Comparison of ENCODE assay signal across 8 cellular contexts in the genomic region with DNA sequence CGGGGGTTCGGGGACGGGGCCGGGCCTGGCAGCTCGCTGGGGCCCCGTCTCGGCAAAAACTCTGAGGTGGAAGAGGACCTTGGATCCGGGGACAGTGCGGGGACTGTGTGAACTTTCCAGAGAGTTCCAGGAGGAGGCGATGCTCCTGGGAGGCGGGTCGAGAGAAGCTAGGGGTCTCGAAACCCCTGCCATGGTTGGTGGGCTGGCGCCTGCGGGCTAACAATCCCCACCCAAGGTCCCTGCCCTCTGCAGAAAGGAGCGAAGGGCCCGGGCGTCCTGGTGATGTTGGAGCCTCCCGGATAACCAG. TPM values are rescaled to one million over a fixed set of nuclear protein-coding genes. Genes with fewer than 3 reads are reported as not detected.
DNase-seq lines count a peak whose midpoint lies in the region; ATAC-seq, FAIRE-seq and TF ChIP-seq lines count a peak whose summit lies in the region.
"Had no signal": no experiment of that assay in that cellular context is flagged by ENCODE, and none has a peak within 500 bp of the region (broad histone marks: within the 10 kb centered on the region; RNA-seq: fewer than 3 reads in every experiment).

No MANE protein-coding gene starts in this region.

- RAD21 ChIA-PET in HCT116 (lab: Charles Lee; ENCODE audit: low non-redundant PET in 1 of 2, low total read pairs in 2 of 2, uncharacterized antibody in 2 of 2, unreplicated experiment in 2 of 2) = interaction anchor here (0.6 to 1.6 kb wide), 6 partner anchors 56 to 121 kb away, joined by 3 to 11 read pairs (median 4); no protein-coding TSS in a partner anchor

- CTCF ChIA-PET in HCT116 (lab: Charles Lee) = interaction anchor here (0.6 to 4.2 kb wide), 21 partner anchors 8 to 212 kb away, joined by 3 to 60 read pairs (median 4); partner anchors contain the start of gene SSH3

- 13 to 16% (median 15%) methylated on average over 14 to 19 of the region's 19 CpGs for WGBS in stomach, 5 donors

- peak overlapping the region; percentile 90 for H3K4me2 ChIP-seq in HCT116 (ENCODE audit: low read length)
- H3K4me2 ChIP-seq in astrocyte (ENCODE audit: low read length) = peak overlapping the region; percentile 96

- TF ChIP-seq POLR2A in HCT116 (IDR thresholded peaks at IDR 0.05; ENCODE audit: borderline replicate concordance, extremely low read depth, insufficient read depth, insufficient read length) = no peak
- no peak for TF ChIP-seq POLR2A in stomach (IDR thresholded peaks at IDR 0.05)

- TF ChIP-seq CTCF in HCT116 (IDR thresholded peaks at IDR 0.05 in 2 of 3, conservative IDR thresholded peaks at IDR 0.05 in 1 of 3; ENCODE audit: borderline replicate concordance in 1 of 3, insufficient read depth in 1 of 3, low read depth in 2 of 3, low read length in 2 of 3) (peak in 2 of 3 experiments; percentile 41 to 50; a peak in 4 of 6 replicates), astrocyte (IDR thresholded peaks at IDR 0.05; ENCODE audit: insufficient read depth, low read depth, low read length) (no peak), stomach (IDR thresholded peaks at IDR 0.05) (no peak)

- no peak for TF ChIP-seq RAD21 in HCT116 (IDR thresholded peaks at IDR 0.05; ENCODE audit: low read depth)

- H2AFZ ChIP-seq in HCT116 (ENCODE audit: low read depth, low read length, poor library complexity, severe bottlenecking) (no peak overlapping the region), astrocyte (ENCODE audit: low read depth, low read length) (peak overlapping the region; percentile 59)

- H4K20me1 ChIP-seq in HCT116 (ENCODE audit: insufficient read depth) (no peaks in the 10 kb centered on the region), astrocyte (ENCODE audit: insufficient read depth, low read length) (peaks cover 1% of the 10 kb centered on the region)

- H3K27ac ChIP-seq in HCT116 (ENCODE audit: low read depth, low read length) (no peak overlapping the region), astrocyte (ENCODE audit: low read depth, low read length) (no peak overlapping the region), iPS-20b (ENCODE audit: low read length) (no peak overlapping the region), stomach (peak overlapping the region in 1 of 5 donors; percentile 29)

- peak overlapping the region; percentile 27 for H3K4me3 Mint-ChIP-seq in astrocyte (ENCODE audit: unreplicated experiment)

- no peak overlapping the region for H3K27ac Mint-ChIP-seq in astrocyte (ENCODE audit: unreplicated experiment)

- intact Hi-C loops in HCT116 (cut with micrococcal nuclease) (no loop called here), stomach (cut with DNase I; ENCODE audit: low total_unique reads) (loop anchor here (5.0 kb wide), 1 partner anchor 51 kb away; no protein-coding TSS in a partner anchor)

- no peak for FAIRE-seq in astrocyte (lab: Jason Lieb, UNC)

- peaks cover 5% of the 10 kb centered on the region for H3K27me3 Mint-ChIP-seq in astrocyte (ENCODE audit: low read depth, unreplicated experiment)

- H3K4me1 ChIP-seq in HCT116 (ENCODE audit: control insufficient read depth in 1 of 2, insufficient read depth in 2 of 2, low read length in 2 of 2) = peaks cover 9 to 35% of the 10 kb centered on the region in 2 experiments; a peak in 3 of 4 replicates
- H3K4me1 ChIP-seq in astrocyte (ENCODE audit: insufficient read depth, low read length) = peaks cover 15% of the 10 kb centered on the region
- peaks cover 2% of the 10 kb centered on the region; the same call in 1 of the 2 replicates for H3K4me1 ChIP-seq in iPS-20b (ENCODE audit: insufficient read depth, low read length)
- peaks cover 19 to 37% (median 32%) of the 10 kb centered on the region in 4 donors for H3K4me1 ChIP-seq in stomach

- peaks cover 9% of the 10 kb centered on the region for H3K4me1 Mint-ChIP-seq in astrocyte (ENCODE audit: low read depth, unreplicated experiment)

- H3K79me2 ChIP-seq in HCT116 (ENCODE audit: insufficient read depth, low read length) (peaks cover under 1% of the 10 kb centered on the region; the same call in 1 of the 2 replicates), astrocyte (ENCODE audit: insufficient read depth, low read length) (peaks cover 7% of the 10 kb centered on the region)

- BruUV-seq in HCT116 (replicated peaks; lab: Mats Ljungman, UMichigan) = no TSS peak

- no peak for TF ChIP-seq EP300 in stomach (IDR thresholded peaks at IDR 0.05)

- H3K9me3 ChIP-seq in HCT116 (ENCODE audit: control insufficient read depth in 1 of 2, insufficient read depth in 1 of 2, low read depth in 1 of 2, low read length in 2 of 2) (no peaks in the 10 kb centered on the region), astrocyte (ENCODE audit: insufficient read depth, low read depth, low read length) (no peaks in the 10 kb centered on the region), iPS-20b (ENCODE audit: insufficient read depth, low read depth, low read length) (no peaks in the 10 kb centered on the region), stomach (no peaks in the 10 kb centered on the region)

- DNase-seq in HCT116 (ENCODE audit: low read depth, low spot score) = no peak
- DNase-seq in astrocyte (ENCODE audit: low read depth) = no peak
- DNase-seq in stomach = no peak
- no peak for DNase-seq in NCI-H128 (lab: John Stamatoyannopoulos, UW; ENCODE audit: unreplicated experiment)
- no peak for DNase-seq in NCI-H748 treated with DMSO at 0.1 percent for 48 hours (lab: John Stamatoyannopoulos, UW)
- DNase-seq: activated CD4-positive, CD25-positive, alpha-beta regulatory T cell treated with anti-CD3 and anti-CD28 coated beads, Interleukin-2, amount 50 U/mL, for 72 hours had no signal

- POLR2A ChIA-PET in HCT116 (lab: Charles Lee) = interaction anchor here (0.6 to 1.9 kb wide), 4 partner anchors 22 to 113 kb away, joined by 3 to 7 read pairs (median 4); no protein-coding TSS in a partner anchor

- ATAC-seq in HCT116 = no peak; the same call in 1 of the 2 replicates
- no peak for ATAC-seq in GM21786 (IDR thresholded peaks at IDR 0.05; ENCODE audit: unreplicated experiment)

- H3K27me3 ChIP-seq in HCT116 (ENCODE audit: insufficient read depth, low read length) (no peaks in the 10 kb centered on the region), astrocyte (ENCODE audit: insufficient read depth, low read length) (no peaks in the 10 kb centered on the region), iPS-20b (ENCODE audit: insufficient read depth, low read length) (peaks cover 31% of the 10 kb centered on the region), stomach (no peaks in the 10 kb centered on the region)

- peak overlapping the region in 1 of 2 experiments; percentile 51; a peak in 2 of 4 replicates for H3K4me3 ChIP-seq in HCT116 (replicated peaks in 1 of 2; ENCODE audit: low read depth in 1 of 2, low read length in 2 of 2)
- H3K4me3 ChIP-seq in astrocyte (ENCODE audit: insufficient read depth, low read depth, low read length) = no peak overlapping the region
- H3K4me3 ChIP-seq in iPS-20b (ENCODE audit: low read length) = peak overlapping the region; percentile 70; the same call in 1 of the 2 replicates
- H3K4me3 ChIP-seq in stomach = peak overlapping the region; percentile 36 to 40 (median 38)

- H3K9ac ChIP-seq in HCT116 (ENCODE audit: low read length) (no peak overlapping the region), astrocyte (ENCODE audit: low read length) (no peak overlapping the region), iPS-20b (ENCODE audit: low read depth, low read length) (no peak overlapping the region)

- no peaks in the 10 kb centered on the region for H3K9me3 Mint-ChIP-seq in astrocyte (ENCODE audit: unreplicated experiment)

- peaks cover 5% of the 10 kb centered on the region for H3K36me3 Mint-ChIP-seq in astrocyte (ENCODE audit: low read depth, unreplicated experiment)

- no peaks in the 10 kb centered on the region for H3K9me2 ChIP-seq in HCT116 (ENCODE audit: insufficient read depth)

- H3K36me3 ChIP-seq in HCT116 (ENCODE audit: control insufficient read depth in 1 of 2, insufficient read depth in 2 of 2, low read length in 2 of 2) (no peaks in the 10 kb centered on the region; a peak in 1 of 4 replicates), astrocyte (ENCODE audit: insufficient read depth, low read length) (peaks cover 6% of the 10 kb centered on the region), iPS-20b (ENCODE audit: insufficient read depth, low read depth, low read length) (peaks cover 8% of the 10 kb centered on the region), stomach (peaks cover 6 to 8% (median 8%) of the 10 kb centered on the region in 4 donors)

TF ChIP-seq in HCT116, 20 proteins besides CTCF, POLR2A, EP300 and RAD21 (continues in another document):
- TF ChIP-seq SIN3A (IDR thresholded peaks at IDR 0.05; ENCODE audit: low read depth) (no peak), POLR2AphosphoS5 (IDR thresholded peaks at IDR 0.05; ENCODE audit: low read depth, low read length) (no peak; the same call in 1 of the 2 replicates), MAX (IDR thresholded peaks at IDR 0.05) (no peak)
- TF ChIP-seq, protein P1, sequence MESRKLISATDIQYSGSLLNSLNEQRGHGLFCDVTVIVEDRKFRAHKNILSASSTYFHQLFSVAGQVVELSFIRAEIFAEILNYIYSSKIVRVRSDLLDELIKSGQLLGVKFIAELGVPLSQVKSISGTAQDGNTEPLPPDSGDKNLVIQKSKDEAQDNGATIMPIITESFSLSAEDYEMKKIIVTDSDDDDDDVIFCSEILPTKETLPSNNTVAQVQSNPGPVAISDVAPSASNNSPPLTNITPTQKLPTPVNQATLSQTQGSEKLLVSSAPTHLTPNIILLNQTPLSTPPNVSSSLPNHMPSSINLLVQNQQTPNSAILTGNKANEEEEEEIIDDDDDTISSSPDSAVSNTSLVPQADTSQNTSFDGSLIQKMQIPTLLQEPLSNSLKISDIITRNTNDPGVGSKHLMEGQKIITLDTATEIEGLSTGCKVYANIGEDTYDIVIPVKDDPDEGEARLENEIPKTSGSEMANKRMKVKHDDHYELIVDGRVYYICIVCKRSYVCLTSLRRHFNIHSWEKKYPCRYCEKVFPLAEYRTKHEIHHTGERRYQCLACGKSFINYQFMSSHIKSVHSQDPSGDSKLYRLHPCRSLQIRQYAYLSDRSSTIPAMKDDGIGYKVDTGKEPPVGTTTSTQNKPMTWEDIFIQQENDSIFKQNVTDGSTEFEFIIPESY (IDR thresholded peaks at IDR 0.05; ENCODE audit: extremely low read depth, insufficient replicate concordance, low read length) = no peak

RNA-seq across cellular contexts. Expression of gene GRK2, which starts 4.7 kb away (rescaled TPM):
- total RNA-seq in HCT116 (2021; ENCODE audit: unreplicated experiment) (83.0 TPM), astrocyte (27.2 and 34.0 TPM in 2 replicates), stomach (100 to 1,000 TPM in 4 of 5 donors, 10 to 100 TPM in 1; 53.8 to 266 (median 131) TPM)
- 94.4 and 117 TPM in 2 replicates for polyA plus RNA-seq in HCT116 (2012)
- polyA plus RNA-seq in stomach = 10 to 100 TPM; 44.0 to 59.4 (median 46.5) TPM

RNA-seq across cellular contexts. Expression of gene ANKRD13D, which starts 27.5 kb away (rescaled TPM):
- total RNA-seq in HCT116 (2021; ENCODE audit: unreplicated experiment) (61.1 TPM), astrocyte (39.4 and 40.8 TPM in 2 replicates), stomach (10 to 100 TPM; 24.6 to 96.4 (median 42.6) TPM)
- polyA plus RNA-seq in HCT116 (2012) = 31.8 and 36.8 TPM in 2 replicates
- polyA plus RNA-seq in stomach = 10 to 100 TPM; 18.5 to 61.3 (median 30.9) TPM

RNA-seq across cellular contexts. Expression of gene SSH3, which starts 41.7 kb away (rescaled TPM):
- 57.8 TPM for total RNA-seq in HCT116 (2021; ENCODE audit: unreplicated experiment)
- polyA plus RNA-seq in HCT116 (2012) = 49.4 and 55.1 TPM in 2 replicates
- total RNA-seq in astrocyte = 19.1 and 20.1 TPM in 2 replicates
- total RNA-seq in stomach = 100 to 1,000 TPM in 3 of 5 donors, 10 to 100 TPM in 2; 23.5 to 217 (median 103) TPM
- 10 to 100 TPM; 18.8 to 34.3 (median 22.6) TPM for polyA plus RNA-seq in stomach

Comparison
In these comparisons a context has a peak if more than half of its experiments do, and no peak if none do; other contexts are left out.
1. CTCF ChIP-seq: peak in HCT116 (2 of 3); none in astrocyte (single experiment) and stomach (0 of 7).